9 cellular contexts compared by ENCODE assay signal in the genomic region with DNA sequence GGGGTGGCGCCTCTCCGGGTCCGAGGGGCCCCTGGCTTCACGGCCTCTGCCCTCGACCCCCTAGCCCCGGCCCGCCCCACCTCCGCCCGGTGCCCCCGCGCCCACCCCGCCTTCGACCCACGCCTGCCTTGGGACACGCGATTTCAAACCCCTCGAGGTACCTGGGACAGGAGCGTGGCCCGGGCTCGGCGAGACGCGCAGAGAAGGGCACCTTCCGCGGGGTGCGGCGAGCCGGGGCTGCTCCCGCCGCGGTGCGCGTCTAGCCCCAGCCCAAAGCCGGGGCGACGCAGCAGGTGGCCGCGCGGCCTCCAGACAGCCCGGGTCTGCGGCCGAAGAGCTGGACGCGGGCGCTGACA. TPM values are rescaled to one million over a fixed set of nuclear protein-coding genes. Genes with fewer than 3 reads are reported as not detected.
DNase-seq lines count a peak whose midpoint lies in the region; ATAC-seq and TF ChIP-seq lines count a peak whose summit lies in the region.
"Had no signal": no experiment of that assay in that cellular context is flagged by ENCODE, and none has a peak within 500 bp of the region (broad histone marks: within the 10 kb centered on the region; RNA-seq: fewer than 3 reads in every experiment).

No MANE protein-coding gene starts in this region.

- H3K4me2 ChIP-seq in SK-N-SH (peak overlapping the region; percentile 47; the same call in 1 of the 2 replicates), mesenchymal stem cell (ENCODE audit: low read length, poor library complexity, severe bottlenecking) (peak overlapping the region; percentile 93)

- H3K27me3 Mint-ChIP-seq in chondrocyte (ENCODE audit: low read depth): no peaks in the 10 kb centered on the region
- peaks cover 68% of the 10 kb centered on the region for H3K27me3 Mint-ChIP-seq in activated CD4-positive, alpha-beta T cell treated with anti-CD3 and anti-CD28 coated beads, Interleukin-2, amount 10 ng/mL, durations not matched to agents 7 days and 5 days

- peaks cover 61% of the 10 kb centered on the region for H3K4me1 Mint-ChIP-seq in chondrocyte (ENCODE audit: low read depth)
- H3K4me1 Mint-ChIP-seq in activated CD4-positive, alpha-beta T cell treated with anti-CD3 and anti-CD28 coated beads, Interleukin-2, amount 10 ng/mL, durations not matched to agents 7 days and 5 days: peaks cover 11% of the 10 kb centered on the region

- no peaks in the 10 kb centered on the region for H3K36me3 Mint-ChIP-seq in chondrocyte (ENCODE audit: low read depth)
- no peaks in the 10 kb centered on the region for H3K36me3 Mint-ChIP-seq in activated CD4-positive, alpha-beta T cell treated with anti-CD3 and anti-CD28 coated beads, Interleukin-2, amount 10 ng/mL, durations not matched to agents 7 days and 5 days (ENCODE audit: low read depth)

- H3K27me3 ChIP-seq in SK-N-SH (ENCODE audit: insufficient read depth) (peaks cover 23% of the 10 kb centered on the region; the same call in 1 of the 2 replicates), mesenchymal stem cell (ENCODE audit: control insufficient read depth in 1 of 2, insufficient read depth in 1 of 2, low read length in 2 of 2) (peaks cover 56 to 64% of the 10 kb centered on the region in 2 experiments), thoracic aorta (replicated peaks; ENCODE audit: insufficient read depth) (no peaks in the 10 kb centered on the region)

- no peak overlapping the region for H3K9ac ChIP-seq in SK-N-SH
- H3K9ac ChIP-seq in mesenchymal stem cell (ENCODE audit: low read length): no peak overlapping the region

- H3K79me2 ChIP-seq in SK-N-SH (ENCODE audit: insufficient read depth): no peaks in the 10 kb centered on the region

- no peak overlapping the region for H2AK5ac ChIP-seq in mesenchymal stem cell (ENCODE audit: low read length, severe bottlenecking)

- no peaks in the 10 kb centered on the region for H3K9me3 ChIP-seq in SK-N-SH
- no peaks in the 10 kb centered on the region for H3K9me3 ChIP-seq in mesenchymal stem cell (ENCODE audit: control insufficient read depth, low read length)
- no peaks in the 10 kb centered on the region for H3K9me3 ChIP-seq in thoracic aorta

- H3K4me3 ChIP-seq in SK-N-SH (ENCODE audit: low read depth in 2 of 2, low read length in 1 of 2) (peak overlapping the region in 1 of 2 experiments; percentile 46; a peak in 3 of 4 replicates), mesenchymal stem cell (ENCODE audit: insufficient read depth in 1 of 2, low read depth in 1 of 2, low read length in 2 of 2) (peak overlapping the region; percentile 53 to 70), thoracic aorta (peak overlapping the region; percentile 74)

- ATAC-seq in SK-N-SH treated with all-trans-retinoic acid at 6 μM for 48 hours (no peak; the same call in 2 of the 3 replicates), thoracic aorta (ENCODE audit: insufficient number of reproducible peaks, low FRiP score, low read depth) (no peak)

- no peak overlapping the region for H4K8ac ChIP-seq in mesenchymal stem cell (ENCODE audit: low read length)

- TF ChIP-seq EP300 in SK-N-SH (IDR thresholded peaks at IDR 0.05; ENCODE audit: borderline replicate concordance in 1 of 2, low read depth in 1 of 2, low read length in 1 of 2): no peak

- TF ChIP-seq CTCF in SK-N-SH (IDR thresholded peaks at IDR 0.05) (no peak), chondrocyte (IDR thresholded peaks at IDR 0.05) (no peak), thoracic aorta (IDR thresholded peaks at IDR 0.05) (no peak)

- TF ChIP-seq RAD21 in SK-N-SH (IDR thresholded peaks at IDR 0.05; ENCODE audit: low read length): no peak

- no peak overlapping the region for H2BK12ac ChIP-seq in mesenchymal stem cell (ENCODE audit: low read length in 2 of 2)

- H3K4ac ChIP-seq in mesenchymal stem cell (ENCODE audit: low read depth in 1 of 2, low read length in 2 of 2): no peak overlapping the region

- no peaks in the 10 kb centered on the region for H3F3A ChIP-seq in SK-N-SH (replicated peaks; ENCODE audit: insufficient read depth)

- no peak overlapping the region for H3K14ac ChIP-seq in mesenchymal stem cell (ENCODE audit: low read length in 2 of 2)

- POLR2A ChIA-PET in SK-N-SH (lab: Yijun Ruan, JAX): no interaction called here
- POLR2A ChIA-PET in activated CD4-positive, alpha-beta T cell treated with anti-CD3 and anti-CD28 coated beads, Interleukin-2, amount 10 ng/mL, durations not matched to agents 7 days and 5 days (lab: Charles Lee): no interaction called here

- no peaks in the 10 kb centered on the region for H4K20me1 ChIP-seq in SK-N-SH (ENCODE audit: insufficient read depth)

- peak overlapping the region; percentile 46 for H3K4me3 Mint-ChIP-seq in chondrocyte (ENCODE audit: unreplicated experiment)
- H3K4me3 Mint-ChIP-seq in activated CD4-positive, alpha-beta T cell treated with anti-CD3 and anti-CD28 coated beads, Interleukin-2, amount 10 ng/mL, durations not matched to agents 7 days and 5 days: no peak overlapping the region

- H3K79me1 ChIP-seq in mesenchymal stem cell (replicated peaks; ENCODE audit: low read length, poor library complexity, severe bottlenecking): no peaks in the 10 kb centered on the region

- H2BK15ac ChIP-seq in mesenchymal stem cell (ENCODE audit: low read depth, poor library complexity, severe bottlenecking): no peak overlapping the region

- H2BK5ac ChIP-seq in mesenchymal stem cell (ENCODE audit: low read depth, low read length, poor library complexity, severe bottlenecking): no peak overlapping the region

- no peak overlapping the region for H4K91ac ChIP-seq in mesenchymal stem cell (ENCODE audit: low read length)

- H3K36me3 ChIP-seq in SK-N-SH (replicated peaks in 1 of 2; ENCODE audit: control insufficient read depth in 1 of 2, insufficient read depth in 2 of 2, low read length in 1 of 2): no peaks in the 10 kb centered on the region
- no peaks in the 10 kb centered on the region for H3K36me3 ChIP-seq in mesenchymal stem cell (ENCODE audit: control insufficient read depth in 1 of 2, insufficient read depth in 2 of 2, low read depth in 1 of 2, low read length in 2 of 2)
- H3K36me3 ChIP-seq in thoracic aorta: no peaks in the 10 kb centered on the region

- H3K18ac ChIP-seq in mesenchymal stem cell (ENCODE audit: low read depth in 1 of 2, low read length in 2 of 2): no peak overlapping the region

- no peaks in the 10 kb centered on the region for H3K9me2 ChIP-seq in SK-N-SH

- 3% methylated on average over 13 of the region's 45 CpGs for WGBS in SK-N-SH (ENCODE audit: low lambda C conversion rate)
- 3% methylated on average over 17 of the region's 45 CpGs for WGBS in mesenchymal stem cell

- H2BK120ac ChIP-seq in mesenchymal stem cell (ENCODE audit: low read depth, low read length): no peak overlapping the region

- H3K4me1 ChIP-seq in SK-N-SH (ENCODE audit: control insufficient read depth in 1 of 2, insufficient read depth in 2 of 2, low read depth in 1 of 2, low read length in 1 of 2) (no peaks in the 10 kb centered on the region; a peak in 1 of 4 replicates), mesenchymal stem cell (ENCODE audit: control insufficient read depth, insufficient read depth, low read depth, low read length) (peaks cover 19% of the 10 kb centered on the region), thoracic aorta (ENCODE audit: control insufficient read depth in 1 of 2, low read depth in 2 of 2) (peaks cover 13 to 15% of the 10 kb centered on the region in 2 donors)

- no peak for DNase-seq in SK-N-SH
- DNase-seq in chondrocyte (ENCODE audit: low spot score): no peak
- DNase-seq in mesenchymal stem cell: no peak
- DNase-seq in thoracic aorta (ENCODE audit: low spot score): no peak
- DNase-seq in NCI-H1417 treated with DMSO at 0.1 percent for 48 hours (lab: John Stamatoyannopoulos, UW): no peak
- DNase-seq in medulla oblongata (ENCODE audit: extremely low spot score): no peak
- DNase-seq in activated CD4-positive, alpha-beta T cell treated with anti-CD3 and anti-CD28 coated beads, Interleukin-2, amount 10 ng/mL, durations not matched to agents 7 days and 5 days: no peak
- DNase-seq: activated CD4-positive, alpha-beta T cell treated with anti-CD3 and anti-CD28 coated beads for 4 hours had no signal

- H3K27ac ChIP-seq in SK-N-SH (ENCODE audit: low read depth in 2 of 2, low read length in 1 of 2): no peak overlapping the region
- H3K27ac ChIP-seq in mesenchymal stem cell (ENCODE audit: low read length, poor library complexity, severe bottlenecking): no peak overlapping the region
- no peak overlapping the region for H3K27ac ChIP-seq in thoracic aorta

- H3K9me3 Mint-ChIP-seq in chondrocyte (ENCODE audit: low read depth): no peaks in the 10 kb centered on the region
- no peaks in the 10 kb centered on the region for H3K9me3 Mint-ChIP-seq in activated CD4-positive, alpha-beta T cell treated with anti-CD3 and anti-CD28 coated beads, Interleukin-2, amount 10 ng/mL, durations not matched to agents 7 days and 5 days

- no peak overlapping the region for H3K27ac Mint-ChIP-seq in chondrocyte (ENCODE audit: unreplicated experiment)
- no peak overlapping the region for H3K27ac Mint-ChIP-seq in activated CD4-positive, alpha-beta T cell treated with anti-CD3 and anti-CD28 coated beads, Interleukin-2, amount 10 ng/mL, durations not matched to agents 7 days and 5 days

- CTCF ChIA-PET in SK-N-SH (lab: Yijun Ruan, JAX): interaction anchor here (0.6 to 2.4 kb wide), 4 partner anchors 12 to 331 kb away, joined by 3 to 9 read pairs (median 5); no protein-coding TSS in a partner anchor
- CTCF ChIA-PET in activated CD4-positive, alpha-beta T cell treated with anti-CD3 and anti-CD28 coated beads, Interleukin-2, amount 10 ng/mL, durations not matched to agents 7 days and 5 days (lab: Charles Lee): interaction anchor here (0.6 kb wide), 1 partner anchor 194 kb away, joined by 3 read pairs; no protein-coding TSS in a partner anchor

- no peak overlapping the region for H3K23ac ChIP-seq in mesenchymal stem cell (ENCODE audit: low read length in 2 of 2)

- no peak overlapping the region for H2AFZ ChIP-seq in SK-N-SH (ENCODE audit: low read depth)
- no peak overlapping the region for H2AFZ ChIP-seq in mesenchymal stem cell (ENCODE audit: low read depth, low read length)

TF ChIP-seq in SK-N-SH treated with all-trans-retinoic acid at 6 μM for 48 hours, 23 proteins besides CTCF, POLR2A, EP300 and RAD21 (continues in another document):
- no peak for TF ChIP-seq GLIS3 (CRISPR knock-in tag; IDR thresholded peaks at IDR 0.05)

RNA-seq across cellular contexts. Expression of a gene that starts 0.3 kb away (rescaled TPM):
- not detected in 2 replicates for polyA plus RNA-seq in SK-N-SH (2012; rRNA removed)
- 0.03 TPM in 1 of 2 replicates, not detected in the other for polyA plus RNA-seq in SK-N-SH (2012; cell fraction: cytosol; rRNA removed)
- 0.09 TPM in 1 of 2 replicates, not detected in the other for polyA plus RNA-seq in SK-N-SH (2012; cell fraction: nucleus; rRNA removed)
- total RNA-seq in chondrocyte (17.0 to 50.4 TPM (median 19.9 TPM) in 3 replicates), thoracic aorta (1 to 10 TPM; 1.9 to 5.9 TPM)
- not detected for polyA plus RNA-seq in mesenchymal stem cell (2013, experiment 1 of 2)
- polyA plus RNA-seq in mesenchymal stem cell (2013, experiment 2 of 2): not detected
- total RNA-seq in activated CD4-positive, alpha-beta T cell treated with anti-CD3 and anti-CD28 coated beads, Interleukin-2, amount 10 ng/mL, durations not matched to agents 7 days and 5 days: under 1 TPM; 0.19 to 0.22 TPM
